In the genomic region with DNA sequence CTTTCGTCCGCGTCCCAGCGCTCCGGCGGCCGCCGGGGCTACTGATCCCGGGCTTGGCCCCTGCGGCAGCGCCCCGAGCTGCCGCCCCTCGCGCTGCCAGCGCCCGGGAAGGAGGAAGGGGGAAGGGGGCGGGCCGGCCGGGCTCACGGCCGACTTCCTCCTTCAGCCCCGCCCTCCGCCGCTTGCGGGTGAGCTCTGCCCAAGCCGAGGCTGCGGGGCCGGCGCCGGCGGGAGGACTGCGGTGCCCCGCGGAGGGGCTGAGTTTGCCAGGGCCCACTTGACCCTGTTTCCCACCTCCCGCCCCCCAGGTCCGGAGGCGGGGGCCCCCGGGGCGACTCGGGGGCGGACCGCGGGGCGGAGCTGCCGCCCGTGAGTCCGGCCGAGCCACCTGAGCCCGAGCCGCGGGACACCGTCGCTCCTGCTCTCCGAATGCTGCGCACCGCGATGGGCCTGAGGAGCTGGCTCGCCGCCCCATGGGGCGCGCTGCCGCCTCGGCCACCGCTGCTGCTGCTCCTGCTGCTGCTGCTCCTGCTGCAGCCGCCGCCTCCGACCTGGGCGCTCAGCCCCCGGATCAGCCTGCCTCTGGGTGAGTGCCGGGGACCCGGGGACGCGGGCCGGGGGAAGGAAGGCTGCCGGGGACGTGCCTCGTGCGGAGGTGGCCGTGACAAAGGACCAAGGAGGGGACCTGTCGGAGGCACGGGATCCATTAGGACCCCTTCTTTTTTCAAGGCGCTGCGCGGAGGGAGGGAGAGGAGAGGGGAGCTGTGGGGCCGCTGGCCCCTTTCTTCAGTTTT, we compare ENCODE assay signal across 8 cellular contexts. TPM values are rescaled to one million over a fixed set of nuclear protein-coding genes. Genes with fewer than 3 reads are reported as not detected.
DNase-seq lines count a peak whose midpoint lies in the region; ATAC-seq, FAIRE-seq and TF ChIP-seq lines count a peak whose summit lies in the region.

Gene SEMA4B (plus strand): TSS at position 181 of the 794 bp plus-strand sequence. CDS start 249 bp downstream, at position 430.

- DNase-seq in NCI-H2029 (lab: John Stamatoyannopoulos, UW) (peak; percentile 12), NCI-H2029 treated with DMSO at 0.1 percent for 48 hours (lab: John Stamatoyannopoulos, UW) (no peak), NCI-H1436 (lab: John Stamatoyannopoulos, UW) (peak; percentile 57), WTC11 (ENCODE audit: low spot score) (peak; percentile 83), caudate nucleus (lab: John Stamatoyannopoulos, UW) (peak in 43 of 61 donors; percentile 15 to 76 (median 48)), keratinocyte (ENCODE audit: low read depth, low spot score) (no peak)
- peak; percentile 26 to 72 (median 44) for DNase-seq in stimulated activated CD4-positive, alpha-beta T cell treated with anti-CD3 and anti-CD28 coated beads, Interleukin-12 subunit alpha, Interleukin-12 subunit beta, amount 100 ng/mL, for 48 hours (ENCODE audit: low read depth in 2 of 3, low spot score in 1 of 3)

- H3K4me2 ChIP-seq in keratinocyte (ENCODE audit: control insufficient read depth, extremely low read depth, insufficient read depth, low read depth, low read length), result peak within 1 kb of the TSS; percentile 94

- H3K79me2 ChIP-seq in keratinocyte (ENCODE audit: control insufficient read depth, insufficient read depth, low read length), result peaks cover 61% of the 10 kb centered on the region

- H3K4me3 ChIP-seq in keratinocyte (ENCODE audit: control insufficient read depth in 2 of 3, extremely low read depth in 1 of 3, insufficient read depth in 2 of 3, low read depth in 1 of 3, low read length in 3 of 3), result peak within 1 kb of the TSS; percentile 81 to 99 (median 82)

- H3K27me3 Mint-ChIP-seq in WTC11 (ENCODE audit: low read depth), result no peaks in the 10 kb centered on the region; the same call in 1 of the 2 replicates

- CTCF ChIA-PET in WTC11 (lab: Charles Lee), result interaction anchor here (0.6 to 5.1 kb wide), 20 partner anchors 10 to 440 kb away, joined by 3 to 62 read pairs (median 5); partner anchors contain the start of genes CIB1, GDPGP1 and IDH2

- no peak for FAIRE-seq in keratinocyte (lab: Jason Lieb, UNC)

- ATAC-seq in HG02642 (IDR thresholded peaks at IDR 0.05; ENCODE audit: poor library complexity, unreplicated experiment) (peak; percentile 86), WTC11 (peak; percentile 86)

- H3K27me3 ChIP-seq in keratinocyte (ENCODE audit: control insufficient read depth, extremely low read depth, insufficient read depth, low read length), result no peaks in the 10 kb centered on the region

- peak within 1 kb of the TSS; percentile 82 for H3K27ac ChIP-seq in caudate nucleus (ENCODE audit: low read depth, low read length)
- peak within 1 kb of the TSS; percentile 67 for H3K27ac ChIP-seq in keratinocyte (ENCODE audit: control insufficient read depth, insufficient read depth, low read length)

- H3K4me3 Mint-ChIP-seq in WTC11, result peak within 1 kb of the TSS; percentile 78

- dilution Hi-C loops in keratinocyte (cut with MboI; ENCODE audit: extremely low pct_ligation_motif_present, low sequenced_read_pairs), result no loop called here

- H3K36me3 Mint-ChIP-seq in WTC11, result peaks cover 5% of the 10 kb centered on the region; the same call in 1 of the 2 replicates

- peak within 1 kb of the TSS; percentile 60 for H3K27ac Mint-ChIP-seq in WTC11

- H3K9me3 ChIP-seq in keratinocyte (ENCODE audit: control insufficient read depth, low read depth, low read length), result no peaks in the 10 kb centered on the region

- TF ChIP-seq CTCF in WTC11 (IDR thresholded peaks at IDR 0.05), result no peak
- no peak for TF ChIP-seq CTCF in keratinocyte (optimal IDR thresholded peaks at IDR 0.05 in 1 of 3, IDR thresholded peaks at IDR 0.05 in 1 of 3, conservative IDR thresholded peaks at IDR 0.05 in 1 of 3; ENCODE audit: extremely low read depth in 1 of 3, insufficient read depth in 2 of 3, low read length in 3 of 3)

- no peak within 1 kb of the TSS for H2AFZ ChIP-seq in keratinocyte (ENCODE audit: control insufficient read depth, low read length)

- H3K9ac ChIP-seq in keratinocyte (ENCODE audit: control insufficient read depth, extremely low read depth, insufficient read depth, low read length), result peak within 1 kb of the TSS; percentile 80

- POLR2A ChIA-PET in WTC11 (lab: Charles Lee), result interaction anchor here (1.0 to 1.8 kb wide), 8 partner anchors 12 to 200 kb away, joined by 3 to 9 read pairs (median 6); partner anchors contain the start of genes CIB1, GDPGP1, TTLL13 and ZNF710

- peaks cover 3% of the 10 kb centered on the region for H4K20me1 ChIP-seq in keratinocyte (ENCODE audit: control insufficient read depth, extremely low read depth, insufficient read depth, low read length)

- peaks cover 8 to 28% of the 10 kb centered on the region in 2 experiments for H3K36me3 ChIP-seq in keratinocyte (ENCODE audit: control insufficient read depth in 2 of 2, extremely low read depth in 1 of 2, insufficient read depth in 2 of 2, low read length in 2 of 2)

- H3K4me1 ChIP-seq in keratinocyte (ENCODE audit: control insufficient read depth, extremely low read depth, insufficient read depth, low read length), result peaks cover 44% of the 10 kb centered on the region

- H3K4me1 Mint-ChIP-seq in WTC11, result peaks cover 20% of the 10 kb centered on the region

- H3K9me3 Mint-ChIP-seq in WTC11, result no peaks in the 10 kb centered on the region

- H3K9me1 ChIP-seq in keratinocyte (ENCODE audit: control insufficient read depth, extremely low read depth, insufficient read depth, low read length), result peaks cover 8% of the 10 kb centered on the region

TF ChIP-seq in WTC11, 78 proteins besides CTCF, POLR2A, EP300 and RAD21 (continues in another document):
- TF ChIP-seq HMGA2 (CRISPR knock-in tag; IDR thresholded peaks at IDR 0.05), result no peak
- 0 out of 2 replicates have a peak, but pooled peaks have one; percentile 65 for TF ChIP-seq CBFB (CRISPR knock-in tag; IDR thresholded peaks at IDR 0.05; ENCODE audit: low read depth)
- TF ChIP-seq HMGXB4 (CRISPR knock-in tag; IDR thresholded peaks at IDR 0.05), result peak; percentile 87
- no peak for TF ChIP-seq IRF2 (CRISPR knock-in tag; IDR thresholded peaks at IDR 0.05; ENCODE audit: borderline replicate concordance, low read depth)
- peak; percentile 26; the same call in 1 of the 2 replicates for TF ChIP-seq FOXP1 (CRISPR knock-in tag; IDR thresholded peaks at IDR 0.05; ENCODE audit: borderline replicate concordance)
- no peak for TF ChIP-seq ZSCAN18 (CRISPR knock-in tag; IDR thresholded peaks at IDR 0.05)
- no peak for TF ChIP-seq EMX1 (CRISPR knock-in tag; IDR thresholded peaks at IDR 0.05)

RNA-seq across cellular contexts. Expression of gene SEMA4B, which starts in this region (rescaled TPM):
- total RNA-seq in WTC11 (2021), result 50.1 to 53.3 TPM (median 50.2 TPM) in 3 replicates
- 58.7 to 95.1 TPM (median 72.7 TPM) in 3 replicates for polyA plus RNA-seq in keratinocyte
- polyA plus RNA-seq in keratinocyte (2011; ENCODE audit: low read depth), result 14.0 TPM
- polyA plus RNA-seq in keratinocyte (2011; cell fraction: cytosol; rRNA removed), result 21.2 and 40.8 TPM in 2 replicates
- polyA plus RNA-seq in keratinocyte (2011; cell fraction: nucleus; rRNA removed), result 116 and 175 TPM in 2 replicates
- 41.9 and 85.6 TPM in 2 replicates for polyA plus RNA-seq in keratinocyte (2012; ENCODE audit: low replicate concordance)
- polyA minus RNA-seq in keratinocyte, result 129 to 210 TPM (median 133 TPM) in 3 replicates
- 184 TPM for polyA minus RNA-seq in keratinocyte (2011; cell fraction: cytosol; rRNA and poly(A)+ RNA removed)
- polyA minus RNA-seq in keratinocyte (2011; cell fraction: nucleus; rRNA and poly(A)+ RNA removed), result 289 and 325 TPM in 2 replicates

Comparison
In these comparisons a context has a peak if more than half of its experiments do, and no peak if none do; other contexts are left out.
1. DNase-seq: peak in NCI-H2029 (single experiment), NCI-H1436 (single experiment), WTC11 (single experiment), caudate nucleus (43 of 61) and stimulated activated CD4-positive, alpha-beta T cell treated with anti-CD3 and anti-CD28 coated beads, Interleukin-12 subunit alpha, Interleukin-12 subunit beta, amount 100 ng/mL, for 48 hours (3 of 3); none in NCI-H2029 treated with DMSO at 0.1 percent for 48 hours (single experiment) and keratinocyte (single experiment).